33 cellular contexts compared by ENCODE assay signal in genomic region chr14:94561656-94562010, GRCh38. TPM values are rescaled to one million over a fixed set of nuclear protein-coding genes. Genes with fewer than 3 reads are reported as not detected.
"Had no signal": no experiment of that assay in that cellular context is flagged by ENCODE, and none has a peak within 500 bp of the region (broad histone marks: within the 10 kb centered on the region; RNA-seq: fewer than 3 reads in every experiment).

No MANE protein-coding gene starts in this region.

- ATAC-seq: activated CD8-positive, alpha-beta T cell treated with anti-CD3 and anti-CD28 coated beads for 36 hours; activated T-cell treated with anti-CD3 and anti-CD28 coated beads, Interleukin-2, amount 50 U/mL, for 72 hours; Panc1 had no signal

- DNase-seq: activated CD4-positive, alpha-beta T cell treated with anti-CD3 and anti-CD28 coated beads, Interleukin-2, amount 10 ng/mL, durations not matched to agents 24 days and 14 days; activated CD4-positive, alpha-beta T cell treated with anti-CD3 and anti-CD28 coated beads, Interleukin-2, amount 50 U/mL, for 4 hours; activated CD8-positive, alpha-beta T cell treated with anti-CD3 and anti-CD28 coated beads for 36 hours; activated gamma-delta T cell; activated naive CD4-positive, alpha-beta T cell treated with Interleukin-2 at 50 U/mL for 16 hours; activated naive CD8-positive, alpha-beta T cell treated with anti-CD3 and anti-CD28 coated beads, Interleukin-2, amount 10 ng/mL, durations not matched to agents 7 days and 5 days; activated T-cell treated with anti-CD3 and anti-CD28 coated beads, Interleukin-2, amount 50 U/mL, for 1 hour; activated T-cell treated with anti-CD3 and anti-CD28 coated beads, Interleukin-2, amount 50 U/mL, for 72 hours; amygdala; Kasumi-1; KG1; MG63; NCI-H1048; NCI-H1105 treated with DMSO at 0.1 percent for 48 hours; NCI-H1436; NCI-H1694; NCI-H1930; NCI-H2081 treated with DMSO at 0.1 percent for 48 hours; NCI-H226; NCI-H446 treated with DMSO at 0.1 percent for 48 hours; NCI-H524; NCI-H69; SHP77 treated with DMSO at 0.1 percent for 48 hours; SK-N-SH had no signal

- H3K36me3 ChIP-seq: ascending aorta, breast epithelium, MG63, SJSA1 had no signal

- H3K9me3 ChIP-seq: ascending aorta, breast epithelium, MG63, SJSA1, SK-N-SH had no signal

- H3K27me3 ChIP-seq: ascending aorta, breast epithelium, MG63, SJSA1 had no signal

- H3K27ac ChIP-seq: ascending aorta, breast epithelium, SJSA1 had no signal

- H3K9ac ChIP-seq: SK-N-SH had no signal

- FAIRE-seq: TTC549 had no signal

- H3K4me3 ChIP-seq: ascending aorta, breast epithelium, MG63, SJSA1 had no signal

- H3K4me1 ChIP-seq: ascending aorta, breast epithelium, SJSA1 had no signal

RNA-seq across cellular contexts. Expression of gene SERPINA4, which starts 0.4 kb away (rescaled TPM):
- total RNA-seq: activated CD4-positive, alpha-beta T cell treated with anti-CD3 and anti-CD28 coated beads, Interleukin-2, amount 10 ng/mL, durations not matched to agents 24 days and 14 days; activated CD8-positive, alpha-beta memory T cell treated with anti-CD3 and anti-CD28 coated beads for 36 hours; activated CD8-positive, alpha-beta T cell treated with anti-CD3 and anti-CD28 coated beads for 36 hours; activated naive CD8-positive, alpha-beta T cell treated with anti-CD3 and anti-CD28 coated beads, Interleukin-2, amount 10 ng/mL, durations not matched to agents 7 days and 5 days; activated T-cell treated with anti-CD3 and anti-CD28 coated beads, Interleukin-2, amount 50 U/mL, for 72 hours; activated T-helper 2 cell treated with anti-CD3 and anti-CD28 coated beads, Interferon-gamma antibody, Interleukin-2, Interleukin-4, amounts not matched to agents 10 μg/mL and 5 μg/mL and 100 μg/mL, durations not matched to agents 14 hours and 24 hours and 36 hours; ascending aorta; breast epithelium; RPMI7951; SJSA1 had no signal
- polyA plus RNA-seq: SK-N-SH had no signal

RNA-seq across cellular contexts. Expression of gene SERPINA5, which starts 19.6 kb away (rescaled TPM):
- total RNA-seq: activated CD4-positive, alpha-beta T cell treated with anti-CD3 and anti-CD28 coated beads, Interleukin-2, amount 10 ng/mL, durations not matched to agents 24 days and 14 days; activated CD8-positive, alpha-beta memory T cell treated with anti-CD3 and anti-CD28 coated beads for 36 hours; activated CD8-positive, alpha-beta T cell treated with anti-CD3 and anti-CD28 coated beads for 36 hours; activated naive CD8-positive, alpha-beta T cell treated with anti-CD3 and anti-CD28 coated beads, Interleukin-2, amount 10 ng/mL, durations not matched to agents 7 days and 5 days; activated T-cell treated with anti-CD3 and anti-CD28 coated beads, Interleukin-2, amount 50 U/mL, for 72 hours; activated T-helper 2 cell treated with anti-CD3 and anti-CD28 coated beads, Interferon-gamma antibody, Interleukin-2, Interleukin-4, amounts not matched to agents 10 μg/mL and 5 μg/mL and 100 μg/mL, durations not matched to agents 14 hours and 24 hours and 36 hours had no signal

RNA-seq across cellular contexts. Expression of gene SERPINA3, which starts 50.6 kb away (rescaled TPM):
- total RNA-seq: activated CD4-positive, alpha-beta T cell treated with anti-CD3 and anti-CD28 coated beads, Interleukin-2, amount 10 ng/mL, durations not matched to agents 24 days and 14 days; activated CD8-positive, alpha-beta memory T cell treated with anti-CD3 and anti-CD28 coated beads for 36 hours; activated CD8-positive, alpha-beta T cell treated with anti-CD3 and anti-CD28 coated beads for 36 hours; activated naive CD8-positive, alpha-beta T cell treated with anti-CD3 and anti-CD28 coated beads, Interleukin-2, amount 10 ng/mL, durations not matched to agents 7 days and 5 days; activated T-cell treated with anti-CD3 and anti-CD28 coated beads, Interleukin-2, amount 50 U/mL, for 72 hours; activated T-helper 2 cell treated with anti-CD3 and anti-CD28 coated beads, Interferon-gamma antibody, Interleukin-2, Interleukin-4, amounts not matched to agents 10 μg/mL and 5 μg/mL and 100 μg/mL, durations not matched to agents 14 hours and 24 hours and 36 hours had no signal

RNA-seq across cellular contexts. Expression of gene SERPINA12, which starts 52.4 kb away (rescaled TPM):
- total RNA-seq: activated CD4-positive, alpha-beta T cell treated with anti-CD3 and anti-CD28 coated beads, Interleukin-2, amount 10 ng/mL, durations not matched to agents 24 days and 14 days; activated CD8-positive, alpha-beta memory T cell treated with anti-CD3 and anti-CD28 coated beads for 36 hours; activated CD8-positive, alpha-beta T cell treated with anti-CD3 and anti-CD28 coated beads for 36 hours; activated naive CD8-positive, alpha-beta T cell treated with anti-CD3 and anti-CD28 coated beads, Interleukin-2, amount 10 ng/mL, durations not matched to agents 7 days and 5 days; activated T-cell treated with anti-CD3 and anti-CD28 coated beads, Interleukin-2, amount 50 U/mL, for 72 hours; activated T-helper 2 cell treated with anti-CD3 and anti-CD28 coated beads, Interferon-gamma antibody, Interleukin-2, Interleukin-4, amounts not matched to agents 10 μg/mL and 5 μg/mL and 100 μg/mL, durations not matched to agents 14 hours and 24 hours and 36 hours; ascending aorta; breast epithelium; RPMI7951; SJSA1 had no signal
- polyA plus RNA-seq: adipose tissue, SK-N-SH had no signal
